In the genomic region with DNA sequence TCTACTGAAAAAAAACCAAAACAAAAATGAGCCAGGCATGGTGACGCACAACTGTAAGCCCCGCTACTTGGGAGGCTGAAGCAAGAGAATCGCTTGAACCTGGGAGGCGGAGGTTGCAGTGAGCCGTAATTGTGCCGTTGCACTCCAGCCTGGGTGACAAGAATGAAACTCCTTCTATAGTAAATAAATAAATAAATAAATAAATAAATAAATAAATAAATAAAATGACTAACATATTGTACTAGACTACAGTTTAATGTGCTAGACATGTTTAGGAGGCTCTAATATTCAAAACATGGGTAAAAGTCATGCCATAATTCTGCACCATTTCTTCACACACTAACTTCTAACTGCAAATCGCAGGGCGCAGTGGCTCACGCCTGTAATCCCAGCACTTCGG, we compare ENCODE assay signal across 29 cellular contexts.
"Had no signal": no experiment of that assay in that cellular context is flagged by ENCODE, and none has a peak within 500 bp of the region (broad histone marks: within the 10 kb centered on the region; RNA-seq: fewer than 3 reads in every experiment).

No MANE protein-coding gene starts in this region.

- H3K27me3 Mint-ChIP-seq: stimulated activated memory B cell treated with anti-CD40 and anti-IgM and Interleukin-4, amounts not matched to agents 10 μg/mL and 1 μg/mL and 100 μg/mL, for 72 hours; type B pancreatic cell had no signal

- H3K4me1 Mint-ChIP-seq: stimulated activated effector memory CD8-positive, alpha-beta T cell treated with anti-CD3 and anti-CD28 coated beads, Interleukin-12 subunit alpha, Interleukin-12 subunit beta, amount 100 ng/mL, for 72 hours; stimulated activated memory B cell treated with anti-CD40 and anti-IgM and Interleukin-4, amounts not matched to agents 10 μg/mL and 1 μg/mL and 100 μg/mL, for 72 hours; stimulated activated naive B cell treated with anti-CD40 and anti-IgM and Interleukin-4, amounts not matched to agents 10 μg/mL and 1 μg/mL and 100 μg/mL, for 72 hours; stimulated activated naive CD8-positive, alpha-beta T cell treated with anti-CD3 and anti-CD28 coated beads, Interleukin-15, amount 100 ng/mL, for 72 hours had no signal

- H3K9me3 ChIP-seq: stomach, suprapubic skin, testis, thoracic aorta, thyroid gland, tibial artery, tibial nerve, transverse colon, upper lobe of left lung, upper lobe of right lung, uterus, vagina had no signal

- H3K27me3 ChIP-seq: stomach, suprapubic skin, testis, thyroid gland, tibial artery, tibial nerve, transverse colon, upper lobe of left lung, upper lobe of right lung, uterus, vagina had no signal

- DNase-seq: stimulated activated CD4-positive, alpha-beta T cell treated with anti-CD3 and anti-CD28 coated beads, Interleukin-2, amount 100 ng/mL, for 48 hours; stimulated activated CD4-positive, alpha-beta T cell treated with anti-CD3 and anti-CD28 coated beads, Interleukin-4, amount 100 ng/mL, for 1 hour; stimulated activated CD4-positive, alpha-beta T cell treated with anti-CD3 and anti-CD28 coated beads, Interleukin-4, amount 100 ng/mL, for 24 hours; stimulated activated CD4-positive, alpha-beta T cell treated with anti-CD3 and anti-CD28 coated beads, Interleukin-4, amount 100 ng/mL, for 4 hours; stimulated activated CD8-positive, alpha-beta memory T cell treated with anti-CD3 and anti-CD28 coated beads, Interleukin-4, amount 100 ng/mL, for 48 hours; stimulated activated naive B cell treated with anti-CD40 and anti-IgM and Interleukin-4, amounts not matched to agents 10 μg/mL and 1 μg/mL and 100 μg/mL, for 72 hours; stimulated activated naive CD4-positive, alpha-beta T cell; stimulated activated naive CD4-positive, alpha-beta T cell treated with Interleukin-2 at 50 U/mL for 16 hours; stimulated activated naive CD8-positive, alpha-beta T cell treated with anti-CD3 and anti-CD28 coated beads, Interleukin-15, amount 100 ng/mL, for 72 hours; stimulated activated naive CD8-positive, alpha-beta T cell treated with anti-CD3 and anti-CD28 coated beads, Interleukin-15, Interleukin-2, amounts not matched to agents 100 U/mL and 50 U/mL, for 24 hours; stomach; substantia nigra; testis; thyroid gland; tibial artery; transverse colon; trophoblast cell; upper lobe of right lung; uterus had no signal

- H3K4me1 ChIP-seq: stomach, suprapubic skin, testis, thyroid gland, tibial artery, tibial nerve, upper lobe of left lung, upper lobe of right lung, uterus, vagina had no signal

- H3K36me3 Mint-ChIP-seq: stimulated activated effector memory CD8-positive, alpha-beta T cell treated with anti-CD3 and anti-CD28 coated beads, Interleukin-12 subunit alpha, Interleukin-12 subunit beta, amount 100 ng/mL, for 72 hours; stimulated activated memory B cell treated with anti-CD40 and anti-IgM and Interleukin-4, amounts not matched to agents 10 μg/mL and 1 μg/mL and 100 μg/mL, for 72 hours; stimulated activated naive B cell treated with anti-CD40 and anti-IgM and Interleukin-4, amounts not matched to agents 10 μg/mL and 1 μg/mL and 100 μg/mL, for 72 hours; type B pancreatic cell had no signal

- H3K4me3 Mint-ChIP-seq: stimulated activated effector memory CD8-positive, alpha-beta T cell treated with anti-CD3 and anti-CD28 coated beads, Interleukin-12 subunit alpha, Interleukin-12 subunit beta, amount 100 ng/mL, for 72 hours; stimulated activated memory B cell treated with anti-CD40 and anti-IgM and Interleukin-4, amounts not matched to agents 10 μg/mL and 1 μg/mL and 100 μg/mL, for 72 hours; stimulated activated naive B cell treated with anti-CD40 and anti-IgM and Interleukin-4, amounts not matched to agents 10 μg/mL and 1 μg/mL and 100 μg/mL, for 72 hours; stimulated activated naive CD8-positive, alpha-beta T cell treated with anti-CD3 and anti-CD28 coated beads, Interleukin-15, amount 100 ng/mL, for 72 hours; stimulated activated naive CD8-positive, alpha-beta T cell treated with anti-CD3 and anti-CD28 coated beads, Interleukin-15, Interleukin-2, amounts not matched to agents 100 ng/mL and 50 ng/mL, for 24 hours; type B pancreatic cell had no signal

- H3K9me3 Mint-ChIP-seq: stimulated activated effector memory CD8-positive, alpha-beta T cell treated with anti-CD3 and anti-CD28 coated beads, Interleukin-12 subunit alpha, Interleukin-12 subunit beta, amount 100 ng/mL, for 72 hours; stimulated activated memory B cell treated with anti-CD40 and anti-IgM and Interleukin-4, amounts not matched to agents 10 μg/mL and 1 μg/mL and 100 μg/mL, for 72 hours; stimulated activated naive B cell treated with anti-CD40 and anti-IgM and Interleukin-4, amounts not matched to agents 10 μg/mL and 1 μg/mL and 100 μg/mL, for 72 hours; stimulated activated naive CD8-positive, alpha-beta T cell treated with anti-CD3 and anti-CD28 coated beads, Interleukin-15, amount 100 ng/mL, for 72 hours; stimulated activated naive CD8-positive, alpha-beta T cell treated with anti-CD3 and anti-CD28 coated beads, Interleukin-15, Interleukin-2, amounts not matched to agents 100 ng/mL and 50 ng/mL, for 24 hours; type B pancreatic cell had no signal

- ATAC-seq: stimulated activated effector memory CD8-positive, alpha-beta T cell treated with anti-CD3 and anti-CD28 coated beads, Interleukin-12 subunit alpha, Interleukin-12 subunit beta, amount 100 ng/mL, for 72 hours; stimulated activated memory B cell treated with anti-CD40 and anti-IgM and Interleukin-4, amounts not matched to agents 10 μg/mL and 1 μg/mL and 100 μg/mL, for 72 hours; stimulated activated naive B cell treated with anti-CD40 and anti-IgM and Interleukin-4, amounts not matched to agents 10 μg/mL and 1 μg/mL and 100 μg/mL, for 72 hours; stimulated activated naive CD8-positive, alpha-beta T cell treated with anti-CD3 and anti-CD28 coated beads, Interleukin-15, amount 100 ng/mL, for 72 hours; stimulated activated naive CD8-positive, alpha-beta T cell treated with anti-CD3 and anti-CD28 coated beads, Interleukin-15, Interleukin-2, amounts not matched to agents 100 U/mL and 50 U/mL, for 24 hours; upper lobe of right lung had no signal

- H3K27ac ChIP-seq: stomach, suprapubic skin, testis, thoracic aorta, thyroid gland, tibial artery, tibial nerve, transverse colon, upper lobe of left lung, upper lobe of right lung, uterus, vagina had no signal

- H3K4me3 ChIP-seq: stomach, suprapubic skin, testis, thoracic aorta, thyroid gland, tibial artery, tibial nerve, transverse colon, upper lobe of left lung, upper lobe of right lung, uterus, vagina had no signal

- FAIRE-seq: urothelium cell line had no signal

- H3K27ac Mint-ChIP-seq: stimulated activated effector memory CD8-positive, alpha-beta T cell treated with anti-CD3 and anti-CD28 coated beads, Interleukin-12 subunit alpha, Interleukin-12 subunit beta, amount 100 ng/mL, for 72 hours; stimulated activated memory B cell treated with anti-CD40 and anti-IgM and Interleukin-4, amounts not matched to agents 10 μg/mL and 1 μg/mL and 100 μg/mL, for 72 hours; stimulated activated naive B cell treated with anti-CD40 and anti-IgM and Interleukin-4, amounts not matched to agents 10 μg/mL and 1 μg/mL and 100 μg/mL, for 72 hours; stimulated activated naive CD8-positive, alpha-beta T cell treated with anti-CD3 and anti-CD28 coated beads, Interleukin-15, amount 100 ng/mL, for 72 hours; stimulated activated naive CD8-positive, alpha-beta T cell treated with anti-CD3 and anti-CD28 coated beads, Interleukin-15, Interleukin-2, amounts not matched to agents 100 ng/mL and 50 ng/mL, for 24 hours; type B pancreatic cell had no signal

- H3K36me3 ChIP-seq: stomach, suprapubic skin, thoracic aorta, thyroid gland, tibial artery, tibial nerve, transverse colon, upper lobe of left lung, upper lobe of right lung, uterus, vagina had no signal
